Comparison of ENCODE assay signal across 15 cellular contexts in the genomic region with DNA sequence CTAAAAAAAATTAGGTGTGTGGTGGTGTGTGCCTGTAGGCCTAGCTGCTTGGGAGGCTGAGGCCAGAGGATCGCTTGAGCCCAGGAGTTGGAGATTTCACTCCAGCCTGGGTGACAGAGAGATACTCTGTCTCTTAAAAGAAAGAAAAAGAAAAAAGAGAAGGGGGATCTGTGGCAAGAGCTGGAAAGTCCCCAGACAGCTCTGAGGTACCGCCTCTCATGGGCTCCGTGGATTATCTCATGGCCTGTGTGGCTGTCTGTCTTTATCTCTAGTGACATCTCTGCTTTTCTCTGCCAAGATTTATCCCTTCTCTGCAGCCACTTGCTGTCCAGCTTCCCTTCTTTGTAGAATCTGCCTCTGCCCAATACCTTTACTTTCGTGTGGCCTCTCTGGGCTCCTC. TPM values are rescaled to one million over a fixed set of nuclear protein-coding genes. Genes with fewer than 3 reads are reported as not detected.
DNase-seq lines count a peak whose midpoint lies in the region; ATAC-seq, FAIRE-seq and TF ChIP-seq lines count a peak whose summit lies in the region.
"Had no signal": no experiment of that assay in that cellular context is flagged by ENCODE, and none has a peak within 500 bp of the region (broad histone marks: within the 10 kb centered on the region; RNA-seq: fewer than 3 reads in every experiment).

No MANE protein-coding gene starts in this region.

- H3K79me2 ChIP-seq in trophoblast cell (ENCODE audit: control insufficient read depth, insufficient read depth, low read length, poor library complexity) = no peaks in the 10 kb centered on the region

- H2BK120ac ChIP-seq in trophoblast cell (ENCODE audit: insufficient read depth, low read length, poor library complexity) = no peak overlapping the region

- peak; percentile 69 for ATAC-seq in HG02798 (IDR thresholded peaks at IDR 0.05; ENCODE audit: poor library complexity, unreplicated experiment)
- ATAC-seq: left cardiac atrium had no signal

- H4K8ac ChIP-seq in trophoblast cell (ENCODE audit: low read depth, low read length) = no peak overlapping the region

- DNase-seq in activated CD4-positive, alpha-beta T cell treated with anti-CD3 and anti-CD28 coated beads, Interleukin-2, amount 10 ng/mL, durations not matched to agents 24 days and 14 days = peak; percentile 79
- DNase-seq in activated CD4-positive, alpha-beta T cell treated with anti-CD3 and anti-CD28 coated beads for 1 hour = no peak
- DNase-seq in activated T-helper 2 cell treated with anti-CD3 and anti-CD28 coated beads, Interferon-gamma antibody, Interleukin-2, Interleukin-4, amounts not matched to agents 10 μg/mL and 5 μg/mL and 100 μg/mL, durations not matched to agents 14 hours and 24 hours and 36 hours (ENCODE audit: low spot score) = no peak
- DNase-seq in trophoblast cell (no peak), NK-92 (lab: John Stamatoyannopoulos, UW; ENCODE audit: unreplicated experiment) (no peak), frontal cortex (ENCODE audit: low spot score in 2 of 2) (no peak), Peyer's patch (no peak)
- DNase-seq: dorsolateral prefrontal cortex, foreskin fibroblast, left cardiac atrium had no signal

- H3K23ac ChIP-seq in trophoblast cell (ENCODE audit: low read length) = no peak overlapping the region

- no peaks in the 10 kb centered on the region for H3K27me3 ChIP-seq in trophoblast cell (ENCODE audit: insufficient read depth, low read length)
- H3K27me3 ChIP-seq in Peyer's patch = no peaks in the 10 kb centered on the region
- H3K27me3 ChIP-seq: dorsolateral prefrontal cortex, neural progenitor cell, tibial nerve had no signal

- H4K91ac ChIP-seq in trophoblast cell (ENCODE audit: low read depth, low read length) = no peak overlapping the region

- H3K4me3 ChIP-seq in trophoblast cell (ENCODE audit: low read depth, low read length) (peak overlapping the region; percentile 6), Peyer's patch (no peak overlapping the region)
- H3K4me3 ChIP-seq: dorsolateral prefrontal cortex, neural progenitor cell, tibial nerve had no signal

- no peak overlapping the region for H2BK5ac ChIP-seq in trophoblast cell (ENCODE audit: low read depth, low read length, poor library complexity)

- H3K14ac ChIP-seq in trophoblast cell (ENCODE audit: low read length) = no peak overlapping the region

- peaks cover 2% of the 10 kb centered on the region in 2 experiments for H3K36me3 ChIP-seq in trophoblast cell (ENCODE audit: control insufficient read depth in 1 of 2, insufficient read depth in 2 of 2, low read length in 2 of 2)
- H3K36me3 ChIP-seq in Peyer's patch = peaks cover 0 to 9% (median 0%) of the 10 kb centered on the region in 3 donors
- H3K36me3 ChIP-seq: neural progenitor cell had no signal

- no peak overlapping the region for H2BK12ac ChIP-seq in trophoblast cell (ENCODE audit: low read length)

- TF ChIP-seq CTCF in Peyer's patch (IDR thresholded peaks at IDR 0.05) = no peak

- no CpG with 5 or more reads among the region's 4 CpGs for WGBS in trophoblast cell (ENCODE audit: extremely low coverage, insufficient coverage, insufficient read length)

- no peak overlapping the region for H4K12ac ChIP-seq in trophoblast cell (ENCODE audit: low read depth, low read length)

- H3K9ac ChIP-seq in trophoblast cell (ENCODE audit: low read length) = no peak overlapping the region

- H3K36me3 Mint-ChIP-seq in activated CD4-positive, alpha-beta T cell treated with anti-CD3 and anti-CD28 coated beads, Interleukin-2, amount 10 ng/mL, durations not matched to agents 24 days and 14 days (ENCODE audit: low read depth) = peaks cover 28% of the 10 kb centered on the region
- H3K36me3 Mint-ChIP-seq in activated T-helper 2 cell treated with anti-CD3 and anti-CD28 coated beads, Interferon-gamma antibody, Interleukin-2, Interleukin-4, amounts not matched to agents 10 μg/mL and 5 μg/mL and 100 μg/mL, durations not matched to agents 14 hours and 24 hours and 36 hours (ENCODE audit: low read depth) = peaks cover 28% of the 10 kb centered on the region

- H2AFZ ChIP-seq in trophoblast cell (ENCODE audit: insufficient read depth, low read length, poor library complexity) = no peak overlapping the region
- H2AFZ ChIP-seq: neural progenitor cell had no signal

- H3K27ac ChIP-seq in trophoblast cell (ENCODE audit: low read depth, low read length) = no peak overlapping the region
- H3K27ac ChIP-seq in Peyer's patch = no peak overlapping the region
- H3K27ac ChIP-seq: dorsolateral prefrontal cortex, neural progenitor cell, tibial nerve had no signal

- H3K9me3 ChIP-seq in trophoblast cell (ENCODE audit: insufficient read depth, low read depth, low read length) (no peaks in the 10 kb centered on the region), Peyer's patch (no peaks in the 10 kb centered on the region)
- H3K9me3 ChIP-seq: tibial nerve had no signal

- no peaks in the 10 kb centered on the region for H3K9me3 Mint-ChIP-seq in activated CD4-positive, alpha-beta T cell treated with anti-CD3 and anti-CD28 coated beads, Interleukin-2, amount 10 ng/mL, durations not matched to agents 24 days and 14 days
- no peaks in the 10 kb centered on the region for H3K9me3 Mint-ChIP-seq in activated T-helper 2 cell treated with anti-CD3 and anti-CD28 coated beads, Interferon-gamma antibody, Interleukin-2, Interleukin-4, amounts not matched to agents 10 μg/mL and 5 μg/mL and 100 μg/mL, durations not matched to agents 14 hours and 24 hours and 36 hours

- H3K27ac Mint-ChIP-seq in activated CD4-positive, alpha-beta T cell treated with anti-CD3 and anti-CD28 coated beads, Interleukin-2, amount 10 ng/mL, durations not matched to agents 24 days and 14 days = peak overlapping the region; percentile 77
- no peak overlapping the region for H3K27ac Mint-ChIP-seq in activated T-helper 2 cell treated with anti-CD3 and anti-CD28 coated beads, Interferon-gamma antibody, Interleukin-2, Interleukin-4, amounts not matched to agents 10 μg/mL and 5 μg/mL and 100 μg/mL, durations not matched to agents 14 hours and 24 hours and 36 hours
- H3K27ac Mint-ChIP-seq: neural progenitor cell had no signal

- H2AK5ac ChIP-seq in trophoblast cell (ENCODE audit: low read length) = no peak overlapping the region

- no peak for TF ChIP-seq POLR2A in Peyer's patch (IDR thresholded peaks at IDR 0.05)

- no peak overlapping the region for H3K18ac ChIP-seq in trophoblast cell (ENCODE audit: low read length)

- no peaks in the 10 kb centered on the region for H3K27me3 Mint-ChIP-seq in activated CD4-positive, alpha-beta T cell treated with anti-CD3 and anti-CD28 coated beads, Interleukin-2, amount 10 ng/mL, durations not matched to agents 24 days and 14 days
- no peaks in the 10 kb centered on the region for H3K27me3 Mint-ChIP-seq in activated T-helper 2 cell treated with anti-CD3 and anti-CD28 coated beads, Interferon-gamma antibody, Interleukin-2, Interleukin-4, amounts not matched to agents 10 μg/mL and 5 μg/mL and 100 μg/mL, durations not matched to agents 14 hours and 24 hours and 36 hours (ENCODE audit: low read depth)

- H3K4me3 Mint-ChIP-seq in activated CD4-positive, alpha-beta T cell treated with anti-CD3 and anti-CD28 coated beads, Interleukin-2, amount 10 ng/mL, durations not matched to agents 24 days and 14 days = peak overlapping the region; percentile 39
- peak overlapping the region; percentile 2 for H3K4me3 Mint-ChIP-seq in activated T-helper 2 cell treated with anti-CD3 and anti-CD28 coated beads, Interferon-gamma antibody, Interleukin-2, Interleukin-4, amounts not matched to agents 10 μg/mL and 5 μg/mL and 100 μg/mL, durations not matched to agents 14 hours and 24 hours and 36 hours (ENCODE audit: low read depth)
- H3K4me3 Mint-ChIP-seq: neural progenitor cell had no signal

- intact Hi-C loops in activated CD4-positive, alpha-beta T cell treated with anti-CD3 and anti-CD28 coated beads, Interleukin-2, amount 10 ng/mL, durations not matched to agents 24 days and 14 days (cut with micrococcal nuclease) = loop anchor here (2.0 kb wide), 1 partner anchor 15 kb away; no protein-coding TSS in a partner anchor
- intact Hi-C loops in activated T-helper 2 cell treated with anti-CD3 and anti-CD28 coated beads, Interferon-gamma antibody, Interleukin-2, Interleukin-4, amounts not matched to agents 10 μg/mL and 5 μg/mL and 100 μg/mL, durations not matched to agents 14 hours and 24 hours and 36 hours (cut with micrococcal nuclease) = no loop called here

- peak overlapping the region; percentile 33 for H3K4ac ChIP-seq in trophoblast cell (ENCODE audit: low read depth, low read length)

- no peak overlapping the region for H3K4me2 ChIP-seq in trophoblast cell (ENCODE audit: low read length)
- H3K4me2 ChIP-seq: neural progenitor cell had no signal

- no peak for FAIRE-seq in frontal cortex (lab: Jason Lieb, UNC)
- FAIRE-seq: A204.1, astrocyte had no signal

- H3K4me1 Mint-ChIP-seq in activated CD4-positive, alpha-beta T cell treated with anti-CD3 and anti-CD28 coated beads, Interleukin-2, amount 10 ng/mL, durations not matched to agents 24 days and 14 days = peaks cover 74% of the 10 kb centered on the region
- H3K4me1 Mint-ChIP-seq in activated T-helper 2 cell treated with anti-CD3 and anti-CD28 coated beads, Interferon-gamma antibody, Interleukin-2, Interleukin-4, amounts not matched to agents 10 μg/mL and 5 μg/mL and 100 μg/mL, durations not matched to agents 14 hours and 24 hours and 36 hours (ENCODE audit: low read depth) = peaks cover 64% of the 10 kb centered on the region

- no peaks in the 10 kb centered on the region for H3K79me1 ChIP-seq in trophoblast cell (ENCODE audit: low read length)

- H3K4me1 ChIP-seq in trophoblast cell (ENCODE audit: control insufficient read depth in 1 of 2, insufficient read depth in 2 of 2, low read length in 2 of 2) (peaks cover 2 to 3% of the 10 kb centered on the region in 2 experiments), Peyer's patch (peaks cover 0 to 10% (median 3%) of the 10 kb centered on the region in 4 donors)

RNA-seq across cellular contexts. Expression of a gene that starts 5.7 kb away (rescaled TPM):
- total RNA-seq in activated CD4-positive, alpha-beta T cell treated with anti-CD3 and anti-CD28 coated beads, Interleukin-2, amount 10 ng/mL, durations not matched to agents 24 days and 14 days = 95.5 and 97.9 TPM in 2 replicates
- total RNA-seq in activated T-helper 2 cell treated with anti-CD3 and anti-CD28 coated beads, Interferon-gamma antibody, Interleukin-2, Interleukin-4, amounts not matched to agents 10 μg/mL and 5 μg/mL and 100 μg/mL, durations not matched to agents 14 hours and 24 hours and 36 hours = 83.0 and 86.5 TPM in 2 replicates
- polyA plus RNA-seq in trophoblast cell (2013) = 25.4 and 26.2 TPM in 2 replicates
- total RNA-seq in frontal cortex (27.3 TPM), Peyer's patch (10 to 100 TPM; 19.8 to 66.0 (median 28.6) TPM)

RNA-seq across cellular contexts. Expression of a gene that starts 5.8 kb away (rescaled TPM):
- 42.0 and 46.2 TPM in 2 replicates for total RNA-seq in activated CD4-positive, alpha-beta T cell treated with anti-CD3 and anti-CD28 coated beads, Interleukin-2, amount 10 ng/mL, durations not matched to agents 24 days and 14 days
- 38.0 and 40.3 TPM in 2 replicates for total RNA-seq in activated T-helper 2 cell treated with anti-CD3 and anti-CD28 coated beads, Interferon-gamma antibody, Interleukin-2, Interleukin-4, amounts not matched to agents 10 μg/mL and 5 μg/mL and 100 μg/mL, durations not matched to agents 14 hours and 24 hours and 36 hours
- polyA plus RNA-seq in trophoblast cell (2013) = 50.9 and 51.5 TPM in 2 replicates
- 44.0 TPM for total RNA-seq in frontal cortex
- total RNA-seq in Peyer's patch = 100 to 1,000 TPM in 3 of 4 donors, 10 to 100 TPM in 1; 70.1 to 190 (median 152) TPM

RNA-seq across cellular contexts. Expression of a gene that starts 44.4 kb away (rescaled TPM):
- not detected in 2 replicates for total RNA-seq in activated CD4-positive, alpha-beta T cell treated with anti-CD3 and anti-CD28 coated beads, Interleukin-2, amount 10 ng/mL, durations not matched to agents 24 days and 14 days
- total RNA-seq in activated T-helper 2 cell treated with anti-CD3 and anti-CD28 coated beads, Interferon-gamma antibody, Interleukin-2, Interleukin-4, amounts not matched to agents 10 μg/mL and 5 μg/mL and 100 μg/mL, durations not matched to agents 14 hours and 24 hours and 36 hours = 0.21 TPM in 1 of 2 replicates, not detected in the other
- 0.14 and 0.29 TPM in 2 replicates for polyA plus RNA-seq in trophoblast cell (2013)
- 24.1 TPM for total RNA-seq in frontal cortex
- 10 to 100 TPM; 11.6 to 47.9 (median 32.7) TPM for total RNA-seq in Peyer's patch

Comparison
In these comparisons a context has a peak if more than half of its experiments do, and no peak if none do; other contexts are left out.
1. RNA of a gene that starts 44.4 kb away (total RNA-seq): 11.6 to 47.9 TPM in Peyer's patch and 24.1 TPM in frontal cortex (single experiment); 0.21 TPM in activated T-helper 2 cell treated with anti-CD3 and anti-CD28 coated beads, Interferon-gamma antibody, Interleukin-2, Interleukin-4, amounts not matched to agents 10 μg/mL and 5 μg/mL and 100 μg/mL, durations not matched to agents 14 hours and 24 hours and 36 hours and not detected in activated CD4-positive, alpha-beta T cell treated with anti-CD3 and anti-CD28 coated beads, Interleukin-2, amount 10 ng/mL, durations not matched to agents 24 days and 14 days; every median in the first group is over 10 times any median in the second.